Comparison of ENCODE assay signal across 1 cellular context in genomic region chr1:217393901-217394300, GRCh38.
TF ChIP-seq lines count a peak whose summit lies in the region.

No MANE protein-coding gene starts in this region.

TF ChIP-seq in WTC11, 78 proteins besides CTCF, POLR2A, EP300 and RAD21 (continued from another document):
- TF ChIP-seq ZNF281 (CRISPR knock-in tag; IDR thresholded peaks at IDR 0.05), result no peak
- TF ChIP-seq ZNF396 (CRISPR knock-in tag; IDR thresholded peaks at IDR 0.05; ENCODE audit: borderline replicate concordance), result no peak
TF ChIP-seq in WTC11: peak in this region for 0.
